1 cellular context compared by ENCODE assay signal in the genomic region with DNA sequence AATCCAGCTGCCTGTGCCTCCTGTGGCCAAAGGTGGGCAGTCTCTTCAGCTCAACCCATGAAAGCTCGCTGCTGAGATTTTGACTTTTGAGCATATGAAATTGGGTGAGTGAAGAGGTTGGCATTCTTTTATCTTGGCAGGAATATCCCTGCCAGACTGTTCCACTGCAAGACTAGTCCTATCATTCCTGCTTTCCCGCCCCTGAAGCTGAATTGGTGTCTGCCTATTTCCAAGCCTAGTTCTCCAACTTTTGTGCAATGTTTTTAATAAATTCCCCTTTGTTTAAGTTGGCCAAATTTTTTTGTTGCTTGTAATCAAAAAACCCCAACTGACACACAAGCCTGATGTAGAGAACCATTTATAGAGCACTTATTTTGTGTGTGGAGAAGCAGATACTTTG.
TF ChIP-seq lines count a peak whose summit lies in the region.

No MANE protein-coding gene starts in this region.

TF ChIP-seq in SK-N-SH treated with all-trans-retinoic acid at 6 μM for 48 hours, 23 proteins besides CTCF, POLR2A, EP300 and RAD21 (continued from another document):
- TF ChIP-seq, protein P1, sequence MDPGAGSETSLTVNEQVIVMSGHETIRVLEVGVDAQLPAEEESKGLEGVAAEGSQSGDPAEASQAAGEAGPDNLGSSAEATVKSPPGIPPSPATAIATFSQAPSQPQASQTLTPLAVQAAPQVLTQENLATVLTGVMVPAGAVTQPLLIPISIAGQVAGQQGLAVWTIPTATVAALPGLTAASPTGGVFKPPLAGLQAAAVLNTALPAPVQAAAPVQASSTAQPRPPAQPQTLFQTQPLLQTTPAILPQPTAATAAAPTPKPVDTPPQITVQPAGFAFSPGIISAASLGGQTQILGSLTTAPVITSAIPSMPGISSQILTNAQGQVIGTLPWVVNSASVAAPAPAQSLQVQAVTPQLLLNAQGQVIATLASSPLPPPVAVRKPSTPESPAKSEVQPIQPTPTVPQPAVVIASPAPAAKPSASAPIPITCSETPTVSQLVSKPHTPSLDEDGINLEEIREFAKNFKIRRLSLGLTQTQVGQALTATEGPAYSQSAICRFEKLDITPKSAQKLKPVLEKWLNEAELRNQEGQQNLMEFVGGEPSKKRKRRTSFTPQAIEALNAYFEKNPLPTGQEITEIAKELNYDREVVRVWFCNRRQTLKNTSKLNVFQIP (CRISPR knock-in tag; IDR thresholded peaks at IDR 0.05; ENCODE audit: borderline replicate concordance, low read depth), result no peak
- no peak for TF ChIP-seq TOX (CRISPR knock-in tag; IDR thresholded peaks at IDR 0.05; ENCODE audit: borderline replicate concordance)
- no peak for TF ChIP-seq TSHZ2 (CRISPR knock-in tag; IDR thresholded peaks at IDR 0.05)
- TF ChIP-seq, protein P2, sequence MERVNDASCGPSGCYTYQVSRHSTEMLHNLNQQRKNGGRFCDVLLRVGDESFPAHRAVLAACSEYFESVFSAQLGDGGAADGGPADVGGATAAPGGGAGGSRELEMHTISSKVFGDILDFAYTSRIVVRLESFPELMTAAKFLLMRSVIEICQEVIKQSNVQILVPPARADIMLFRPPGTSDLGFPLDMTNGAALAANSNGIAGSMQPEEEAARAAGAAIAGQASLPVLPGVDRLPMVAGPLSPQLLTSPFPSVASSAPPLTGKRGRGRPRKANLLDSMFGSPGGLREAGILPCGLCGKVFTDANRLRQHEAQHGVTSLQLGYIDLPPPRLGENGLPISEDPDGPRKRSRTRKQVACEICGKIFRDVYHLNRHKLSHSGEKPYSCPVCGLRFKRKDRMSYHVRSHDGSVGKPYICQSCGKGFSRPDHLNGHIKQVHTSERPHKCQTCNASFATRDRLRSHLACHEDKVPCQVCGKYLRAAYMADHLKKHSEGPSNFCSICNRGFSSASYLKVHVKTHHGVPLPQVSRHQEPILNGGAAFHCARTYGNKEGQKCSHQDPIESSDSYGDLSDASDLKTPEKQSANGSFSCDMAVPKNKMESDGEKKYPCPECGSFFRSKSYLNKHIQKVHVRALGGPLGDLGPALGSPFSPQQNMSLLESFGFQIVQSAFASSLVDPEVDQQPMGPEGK (CRISPR knock-in tag; IDR thresholded peaks at IDR 0.05; ENCODE audit: borderline replicate concordance), result no peak
- no peak for TF ChIP-seq ISL1 (CRISPR knock-in tag; IDR thresholded peaks at IDR 0.05)
